ENCODE assay signal across 1 cellular context in the genomic region with DNA sequence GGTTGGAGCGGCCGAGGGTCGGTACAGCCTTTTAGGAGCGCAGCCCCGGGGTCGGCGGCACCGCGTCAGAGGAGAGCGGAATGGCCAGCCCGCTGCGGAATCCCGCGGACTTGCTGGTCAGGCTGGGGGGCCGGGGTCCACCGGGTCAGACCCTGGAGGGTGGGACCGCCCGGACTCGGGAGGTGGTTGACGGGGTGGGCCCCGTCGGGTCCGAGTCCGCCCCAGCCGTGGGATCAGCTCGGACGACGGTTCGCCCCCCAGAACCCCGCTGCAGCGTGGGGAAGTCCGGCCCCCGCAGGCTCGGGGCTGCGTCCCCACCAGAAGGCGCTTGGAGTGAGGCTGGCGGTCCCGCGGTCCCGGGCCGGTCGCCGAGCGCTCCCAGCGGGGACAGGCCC.
TF ChIP-seq lines count a peak whose summit lies in the region.

No MANE protein-coding gene starts in this region.

TF ChIP-seq in endothelial cell of umbilical vein, 7 proteins besides CTCF, POLR2A, EP300 and RAD21:
- TF ChIP-seq POLR2AphosphoS5 (IDR thresholded peaks at IDR 0.05; ENCODE audit: insufficient read depth, low read depth, low read length), result no peak
- TF ChIP-seq EZH2 (IDR thresholded peaks at IDR 0.05; ENCODE audit: borderline replicate concordance, low read depth, low read length, severe bottlenecking), result peak; percentile 35
- TF ChIP-seq JUN (IDR thresholded peaks at IDR 0.05; ENCODE audit: borderline replicate concordance, insufficient read depth, insufficient read length, low read depth), result no peak
